8 cellular contexts compared by ENCODE assay signal in genomic region chr4:7335363-7336066, GRCh38.
DNase-seq lines count a peak whose midpoint lies in the region; ATAC-seq, FAIRE-seq and TF ChIP-seq lines count a peak whose summit lies in the region.

No MANE protein-coding gene starts in this region.

- no peaks in the 10 kb centered on the region for H3K9me3 ChIP-seq in SJSA1 (replicated peaks)
- H3K9me3 ChIP-seq in GM12878 (replicated peaks; ENCODE audit: control insufficient read depth, insufficient read depth, low read length), result no peaks in the 10 kb centered on the region
- H3K9me3 ChIP-seq in effector memory CD4-positive, alpha-beta T cell (ENCODE audit: control insufficient read depth, low read length), result no peaks in the 10 kb centered on the region

- no peaks in the 10 kb centered on the region for H3K36me3 ChIP-seq in SJSA1
- no peaks in the 10 kb centered on the region for H3K36me3 ChIP-seq in GM12878 (ENCODE audit: control insufficient read depth in 2 of 2, insufficient read depth in 2 of 2, low read length in 1 of 2)
- no peaks in the 10 kb centered on the region for H3K36me3 ChIP-seq in effector memory CD4-positive, alpha-beta T cell (ENCODE audit: control insufficient read depth, insufficient read depth, low read length)

- ATAC-seq in HG02885 (IDR thresholded peaks at IDR 0.05; ENCODE audit: poor library complexity, unreplicated experiment) (peak; percentile 53), GM12878 (peak; percentile 94), GM18870 (IDR thresholded peaks at IDR 0.05; ENCODE audit: unreplicated experiment) (no peak)

- H3K27me3 ChIP-seq in SJSA1 (replicated peaks) (no peaks in the 10 kb centered on the region), GM12878 (replicated peaks in 1 of 2; ENCODE audit: control insufficient read depth in 2 of 2, insufficient read depth in 2 of 2, low read length in 1 of 2) (no peaks in the 10 kb centered on the region; a peak in 2 of 4 replicates)
- no peaks in the 10 kb centered on the region for H3K27me3 ChIP-seq in effector memory CD4-positive, alpha-beta T cell (replicated peaks; ENCODE audit: control insufficient read depth, insufficient read depth, low read length, poor library complexity, severe bottlenecking)

- RAD21 ChIA-PET in GM12878 (lab: Charles Lee; ENCODE audit: unreplicated experiment), result interaction anchor here (0.6 to 1.2 kb wide), 4 partner anchors 45 to 269 kb away, joined by 3 to 5 read pairs (median 3); no protein-coding TSS in a partner anchor

- H2AFZ ChIP-seq in GM12878 (ENCODE audit: control insufficient read depth, low read depth, low read length), result no peak overlapping the region

- H3K4me1 ChIP-seq in SJSA1 (replicated peaks) (peaks cover 9% of the 10 kb centered on the region), GM12878 (ENCODE audit: control insufficient read depth, insufficient read depth, low read length) (no peaks in the 10 kb centered on the region)
- no peaks in the 10 kb centered on the region for H3K4me1 ChIP-seq in effector memory CD4-positive, alpha-beta T cell (ENCODE audit: control insufficient read depth, insufficient read depth, low read length, poor library complexity, severe bottlenecking)

- in situ Hi-C loops in GM12878 (cut with MboI), result no loop called here

- TF ChIP-seq POLR2A in GM12878 (IDR thresholded peaks at IDR 0.05; ENCODE audit: low read depth, low read length), result no peak

- WGBS in GM12878 (ENCODE audit: insufficient coverage, insufficient replicate concordance, low lambda C conversion rate, missing lambda C conversion rate), result 45% methylated on average over 24 of the region's 24 CpGs

- CTCF ChIA-PET in GM12878 (lab: Yijun Ruan, JAX), result interaction anchor here (0.8 to 2.2 kb wide), 8 partner anchors 10 to 233 kb away, joined by 3 to 10 read pairs (median 4); no protein-coding TSS in a partner anchor

- no peak for TF ChIP-seq EP300 in GM12878 (IDR thresholded peaks at IDR 0.05; ENCODE audit: borderline replicate concordance in 1 of 2, control insufficient read depth in 1 of 2, low read depth in 2 of 2, low read length in 2 of 2)

- H3K9ac ChIP-seq in GM12878 (ENCODE audit: control insufficient read depth, insufficient read depth, low read length), result no peak overlapping the region

- POLR2A ChIA-PET in GM12878 (lab: Charles Lee), result no interaction called here

- intact Hi-C loops in GM12878 (cut with micrococcal nuclease; ENCODE audit: unreplicated experiment), result loop anchor here (5.0 kb wide), 1 partner anchor 143 kb away; the partner anchor contains the start of gene SORCS2

- TF ChIP-seq RAD21 in GM12878 (IDR thresholded peaks at IDR 0.05; ENCODE audit: insufficient read depth, low read depth, low read length), result peak; percentile 34

- SMC1A ChIA-PET in GM12878 (lab: Charles Lee; ENCODE audit: uncharacterized antibody, unreplicated experiment), result interaction anchor here (0.8 to 1.2 kb wide), 2 partner anchors 10 to 159 kb away, joined by 3 to 4 read pairs; no protein-coding TSS in a partner anchor

- H3K4me3 ChIP-seq in SJSA1, result no peak overlapping the region
- H3K4me3 ChIP-seq in GM12878, result no peak overlapping the region
- H3K4me3 ChIP-seq in effector memory CD4-positive, alpha-beta T cell (ENCODE audit: insufficient read depth, low read depth, low read length, poor library complexity, severe bottlenecking), result no peak overlapping the region

- H4K20me1 ChIP-seq in GM12878 (ENCODE audit: control insufficient read depth, insufficient read depth), result no peaks in the 10 kb centered on the region

- no TSS peak for BruUV-seq in GM12878 (replicated peaks; lab: Mats Ljungman, UMichigan)

- H3K27ac ChIP-seq in SJSA1 (no peak overlapping the region), GM12878 (ENCODE audit: control insufficient read depth, insufficient read depth) (no peak overlapping the region)
- no peak overlapping the region for H3K27ac ChIP-seq in effector memory CD4-positive, alpha-beta T cell (ENCODE audit: insufficient read depth, low read length, poor library complexity, severe bottlenecking)

- FAIRE-seq in GM12878 (lab: Jason Lieb, UNC), result peak; percentile 78

- TF ChIP-seq CTCF in GM12878 (IDR thresholded peaks at IDR 0.05 in 2 of 3, conservative IDR thresholded peaks at IDR 0.05 in 1 of 3; ENCODE audit: control insufficient read depth in 2 of 3, extremely low read depth in 1 of 3, insufficient read depth in 1 of 3, low read depth in 3 of 3, low read length in 3 of 3), result peak; percentile 62 to 78 (median 65)

- H3K4me2 ChIP-seq in GM12878 (ENCODE audit: control insufficient read depth, insufficient read depth), result no peak overlapping the region

- DNase-seq in DMS53 treated with DMSO at 0.1 percent for 48 hours (lab: John Stamatoyannopoulos, UW; ENCODE audit: unreplicated experiment) (peak; percentile 39), SJSA1 (ENCODE audit: low read depth in 1 of 2, low spot score in 2 of 2) (peak; percentile 50 to 52), GM12878 (ENCODE audit: low read depth, low spot score) (peak; percentile 1), iPS-NIHi7 (ENCODE audit: extremely low spot score) (peak; percentile 93)
- DNase-seq in stimulated activated CD4-positive, alpha-beta T cell treated with anti-CD3 and anti-CD28 coated beads, Interleukin-2, amount 100 ng/mL, for 24 hours, result peak; percentile 57 to 79
- DNase-seq in effector memory CD4-positive, alpha-beta T cell, result no peak

- no peaks in the 10 kb centered on the region for H3K79me2 ChIP-seq in GM12878 (ENCODE audit: control insufficient read depth, insufficient read depth, low read length)

TF ChIP-seq in GM12878, 131 proteins besides CTCF, POLR2A, EP300 and RAD21:
- TF ChIP-seq SMC3 (IDR thresholded peaks at IDR 0.05; ENCODE audit: borderline replicate concordance, low read length) (peak; percentile 29; the same call in 1 of the 2 replicates), USF2 (IDR thresholded peaks at IDR 0.05; ENCODE audit: borderline replicate concordance, low read depth, low read length) (no peak), BCLAF1 (IDR thresholded peaks at IDR 0.05) (no peak), POLR2AphosphoS5 (IDR thresholded peaks at IDR 0.05; ENCODE audit: low read length) (no peak), NR2F1 (conservative IDR thresholded peaks at IDR 0.05) (0 out of 2 replicates have a peak, but pooled peaks have one; percentile 28), ZNF622 (IDR thresholded peaks at IDR 0.05) (no peak)
TF ChIP-seq in GM12878: peak in this region for 2.

Comparison
In these comparisons a context has a peak if more than half of its experiments do, and no peak if none do; other contexts are left out.
1. DNase-seq: peak in DMS53 treated with DMSO at 0.1 percent for 48 hours (single experiment), SJSA1 (2 of 2), GM12878 (single experiment), iPS-NIHi7 (single experiment) and stimulated activated CD4-positive, alpha-beta T cell treated with anti-CD3 and anti-CD28 coated beads, Interleukin-2, amount 100 ng/mL, for 24 hours (2 of 2); none in effector memory CD4-positive, alpha-beta T cell (0 of 3).